Comparison of ENCODE assay signal across 8 cellular contexts in the genomic region with DNA sequence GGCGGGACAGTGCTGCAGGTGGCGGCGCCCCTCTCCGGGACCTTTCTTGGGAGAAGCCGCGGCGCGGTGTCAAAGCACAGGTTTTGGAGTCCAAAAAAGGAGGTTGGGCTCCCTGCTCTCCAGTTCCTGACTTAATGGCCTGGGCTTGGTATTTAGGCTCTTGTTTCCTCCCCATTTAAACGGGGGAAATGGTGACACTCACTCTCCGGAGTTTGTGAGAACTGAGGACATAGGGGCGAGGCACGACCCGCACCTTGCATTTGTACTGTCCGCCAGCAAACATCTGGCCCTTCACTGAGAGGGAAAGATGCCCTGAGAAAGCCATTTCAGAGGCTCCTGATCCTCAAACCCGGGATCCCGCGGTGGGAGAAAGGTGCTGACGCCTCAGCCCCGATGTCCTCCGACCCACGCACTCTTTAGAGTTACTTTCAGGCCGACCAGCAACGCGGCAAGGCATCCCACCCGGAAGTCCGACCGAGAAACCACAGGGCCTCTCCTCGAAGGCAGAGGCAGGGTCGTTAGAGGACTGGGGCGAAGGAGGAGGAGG. TPM values are rescaled to one million over a fixed set of nuclear protein-coding genes. Genes with fewer than 3 reads are reported as not detected.
DNase-seq lines count a peak whose midpoint lies in the region; ATAC-seq and TF ChIP-seq lines count a peak whose summit lies in the region.

No MANE protein-coding gene starts in this region.

- H4K20me1 ChIP-seq in fibroblast of lung (ENCODE audit: control insufficient read depth, extremely low read depth, insufficient read depth, low read length) = no peaks in the 10 kb centered on the region

- DNase-seq in HL-60 (ENCODE audit: low read depth in 1 of 2, low spot score in 1 of 2) (no peak), activated B cell treated with CpG ODN at 0.5 μM for 24 hours (peak; percentile 68), fibroblast of lung (ENCODE audit: low read depth in 2 of 2) (peak; percentile 22 to 27), GM19238 (ENCODE audit: insufficient read length, low spot score) (no peak), cerebellar cortex (ENCODE audit: low spot score) (no peak), NCI-H2029 (lab: John Stamatoyannopoulos, UW) (no peak)

- peaks cover 5% of the 10 kb centered on the region for H3K4me1 ChIP-seq in fibroblast of lung (ENCODE audit: control insufficient read depth, extremely low read depth, insufficient read depth, low read length)
- H3K4me1 ChIP-seq in neutrophil (ENCODE audit: control insufficient read depth in 1 of 2, insufficient read depth in 1 of 2, low read depth in 1 of 2, low read length in 1 of 2) = peaks cover 23 to 38% of the 10 kb centered on the region in 2 experiments

- H3K36me3 Mint-ChIP-seq in activated B cell treated with CpG ODN at 0.5 μM for 24 hours (ENCODE audit: low read depth) = peaks cover 17% of the 10 kb centered on the region

- H3K4me1 Mint-ChIP-seq in activated B cell treated with CpG ODN at 0.5 μM for 24 hours = peaks cover 25% of the 10 kb centered on the region

- no peak overlapping the region for H3K27ac Mint-ChIP-seq in activated B cell treated with CpG ODN at 0.5 μM for 24 hours

- no peaks in the 10 kb centered on the region for H3K27me3 Mint-ChIP-seq in activated B cell treated with CpG ODN at 0.5 μM for 24 hours

- H2AFZ ChIP-seq in fibroblast of lung (ENCODE audit: low read length) = peak overlapping the region; percentile 56

- H3K36me3 ChIP-seq in fibroblast of lung (ENCODE audit: control insufficient read depth, insufficient read depth, low read length) = no peaks in the 10 kb centered on the region
- no peaks in the 10 kb centered on the region for H3K36me3 ChIP-seq in neutrophil

- H3K79me2 ChIP-seq in fibroblast of lung (ENCODE audit: control insufficient read depth, insufficient read depth, low read length) = peaks cover 18% of the 10 kb centered on the region

- CTCF ChIA-PET in activated B cell treated with CpG ODN at 0.5 μM for 24 hours (lab: Charles Lee) = interaction anchor here (0.7 to 1.1 kb wide), 4 partner anchors 9 to 450 kb away, joined by 3 to 6 read pairs (median 3); a partner anchor contains a TSS

- no peak overlapping the region for H3K4me3 Mint-ChIP-seq in activated B cell treated with CpG ODN at 0.5 μM for 24 hours

- H3K27me3 ChIP-seq in HL-60 (ENCODE audit: insufficient read depth, poor library complexity, severe bottlenecking) (no peaks in the 10 kb centered on the region), fibroblast of lung (ENCODE audit: control insufficient read depth, insufficient read depth, low read length) (no peaks in the 10 kb centered on the region), neutrophil (no peaks in the 10 kb centered on the region)

- no peaks in the 10 kb centered on the region for H3K9me3 ChIP-seq in fibroblast of lung (ENCODE audit: control insufficient read depth, insufficient read depth, low read depth, low read length)
- no peaks in the 10 kb centered on the region for H3K9me3 ChIP-seq in neutrophil

- H3K27ac ChIP-seq in HL-60 (replicated peaks) (peak overlapping the region; percentile 98), fibroblast of lung (ENCODE audit: insufficient read depth, low read length) (peak overlapping the region; percentile 97), neutrophil (peak overlapping the region; percentile 99)

- H3K9ac ChIP-seq in fibroblast of lung (ENCODE audit: insufficient read depth, low read length) = peak overlapping the region; percentile 74

- TF ChIP-seq CTCF in HL-60 (IDR thresholded peaks at IDR 0.05; ENCODE audit: insufficient read depth, low read length) (no peak), activated B cell treated with CpG ODN at 0.5 μM for 24 hours (IDR thresholded peaks at IDR 0.05) (no peak), fibroblast of lung (conservative IDR thresholded peaks at IDR 0.05 in 1 of 2, IDR thresholded peaks at IDR 0.05 in 1 of 2; ENCODE audit: low read depth in 1 of 2, low read length in 2 of 2) (no peak), neutrophil (IDR thresholded peaks at IDR 0.05) (no peak)

- POLR2A ChIA-PET in activated B cell treated with CpG ODN at 0.5 μM for 24 hours (lab: Charles Lee) = interaction anchor here (0.5 to 9.5 kb wide), 37 partner anchors 10 to 1936 kb away, joined by 3 to 597 read pairs (median 17); a partner anchor contains a TSS

- ATAC-seq in activated B cell treated with CpG ODN at 0.5 μM for 24 hours (ENCODE audit: low read depth) (no peak), GM19324 (IDR thresholded peaks at IDR 0.05; ENCODE audit: low FRiP score, unreplicated experiment) (no peak)

- H3K4me2 ChIP-seq in fibroblast of lung (ENCODE audit: extremely low read depth, insufficient read depth, low read length) = peak overlapping the region; percentile 72

- peak overlapping the region; percentile 59 for H3K4me3 ChIP-seq in HL-60 (replicated peaks; ENCODE audit: insufficient read depth, low read length)
- H3K4me3 ChIP-seq in fibroblast of lung (replicated peaks in 1 of 4; ENCODE audit: control extremely low read depth in 1 of 4, insufficient read depth in 1 of 4, low read depth in 3 of 4, low read length in 4 of 4) = peak overlapping the region; percentile 0 to 49 (median 22)
- H3K4me3 ChIP-seq in neutrophil (ENCODE audit: low read depth in 1 of 2, low read length in 1 of 2) = peak overlapping the region; percentile 89 to 90

- intact Hi-C loops in activated B cell treated with CpG ODN at 0.5 μM for 24 hours (cut with micrococcal nuclease) = loop anchor here (1.0 to 5.0 kb wide), 4 partner anchors 13 to 285 kb away; a partner anchor contains a TSS

- no peaks in the 10 kb centered on the region for H3K9me3 Mint-ChIP-seq in activated B cell treated with CpG ODN at 0.5 μM for 24 hours

RNA-seq across cellular contexts. Expression of a gene that starts 2.9 kb away (rescaled TPM):
- total RNA-seq in activated B cell treated with CpG ODN at 0.5 μM for 24 hours (95.9 and 124 TPM in 2 replicates), fibroblast of lung (85.3 and 86.9 TPM in 2 replicates)
- polyA plus RNA-seq in fibroblast of lung = 14.8 and 24.0 TPM in 2 replicates
- polyA plus RNA-seq in fibroblast of lung (2012) = 22.8 and 36.2 TPM in 2 replicates
- 31.6 and 48.3 TPM in 2 replicates for polyA minus RNA-seq in fibroblast of lung (ENCODE audit: low replicate concordance)

RNA-seq across cellular contexts. Expression of a gene that starts 9.6 kb away (rescaled TPM):
- total RNA-seq in activated B cell treated with CpG ODN at 0.5 μM for 24 hours = 0.55 TPM in 1 of 2 replicates, not detected in the other
- not detected in 2 replicates for total RNA-seq in fibroblast of lung
- not detected in 2 replicates for polyA plus RNA-seq in fibroblast of lung
- polyA plus RNA-seq in fibroblast of lung (2012) = 0.35 TPM in 1 of 2 replicates, not detected in the other
- polyA minus RNA-seq in fibroblast of lung (ENCODE audit: low replicate concordance) = not detected in 2 replicates

RNA-seq across cellular contexts. Expression of a gene that starts 10.4 kb away (rescaled TPM):
- 58.4 and 71.5 TPM in 2 replicates for total RNA-seq in activated B cell treated with CpG ODN at 0.5 μM for 24 hours
- 40.3 and 44.9 TPM in 2 replicates for total RNA-seq in fibroblast of lung
- polyA plus RNA-seq in fibroblast of lung = 48.7 and 48.9 TPM in 2 replicates
- 43.4 and 45.8 TPM in 2 replicates for polyA plus RNA-seq in fibroblast of lung (2012)
- 39.7 and 53.2 TPM in 2 replicates for polyA minus RNA-seq in fibroblast of lung (ENCODE audit: low replicate concordance)

RNA-seq across cellular contexts. Expression of a gene that starts 37.0 kb away (rescaled TPM):
- total RNA-seq in activated B cell treated with CpG ODN at 0.5 μM for 24 hours = 89.1 and 91.6 TPM in 2 replicates
- total RNA-seq in fibroblast of lung = 14.9 and 17.2 TPM in 2 replicates
- 27.8 and 43.7 TPM in 2 replicates for polyA plus RNA-seq in fibroblast of lung
- polyA plus RNA-seq in fibroblast of lung (2012) = 32.3 and 43.7 TPM in 2 replicates
- polyA minus RNA-seq in fibroblast of lung (ENCODE audit: low replicate concordance) = 104 and 111 TPM in 2 replicates

RNA-seq across cellular contexts. Expression of a gene that starts 38.5 kb away (rescaled TPM):
- 270 and 274 TPM in 2 replicates for total RNA-seq in activated B cell treated with CpG ODN at 0.5 μM for 24 hours
- total RNA-seq in fibroblast of lung = 344 and 441 TPM in 2 replicates
- 91.2 and 132 TPM in 2 replicates for polyA plus RNA-seq in fibroblast of lung
- 76.2 and 115 TPM in 2 replicates for polyA plus RNA-seq in fibroblast of lung (2012)
- polyA minus RNA-seq in fibroblast of lung (ENCODE audit: low replicate concordance) = 118 and 198 TPM in 2 replicates

Comparison
In these comparisons a context has a peak if more than half of its experiments do, and no peak if none do; other contexts are left out.
1. DNase-seq: peak in activated B cell treated with CpG ODN at 0.5 μM for 24 hours (single experiment) and fibroblast of lung (2 of 2); none in HL-60 (0 of 2), GM19238 (single experiment), cerebellar cortex (single experiment) and NCI-H2029 (single experiment).
2. H3K4me3 ChIP-seq: peak in every context shown above with its lines; median percentile 90 in neutrophil; 59 in HL-60; 22 in fibroblast of lung.
3. Peak in every context shown above with its lines, with median percentiles within 50 percentile points of each other: H3K27ac ChIP-seq.